ENCODE assay signal across 14 cellular contexts in the genomic region with DNA sequence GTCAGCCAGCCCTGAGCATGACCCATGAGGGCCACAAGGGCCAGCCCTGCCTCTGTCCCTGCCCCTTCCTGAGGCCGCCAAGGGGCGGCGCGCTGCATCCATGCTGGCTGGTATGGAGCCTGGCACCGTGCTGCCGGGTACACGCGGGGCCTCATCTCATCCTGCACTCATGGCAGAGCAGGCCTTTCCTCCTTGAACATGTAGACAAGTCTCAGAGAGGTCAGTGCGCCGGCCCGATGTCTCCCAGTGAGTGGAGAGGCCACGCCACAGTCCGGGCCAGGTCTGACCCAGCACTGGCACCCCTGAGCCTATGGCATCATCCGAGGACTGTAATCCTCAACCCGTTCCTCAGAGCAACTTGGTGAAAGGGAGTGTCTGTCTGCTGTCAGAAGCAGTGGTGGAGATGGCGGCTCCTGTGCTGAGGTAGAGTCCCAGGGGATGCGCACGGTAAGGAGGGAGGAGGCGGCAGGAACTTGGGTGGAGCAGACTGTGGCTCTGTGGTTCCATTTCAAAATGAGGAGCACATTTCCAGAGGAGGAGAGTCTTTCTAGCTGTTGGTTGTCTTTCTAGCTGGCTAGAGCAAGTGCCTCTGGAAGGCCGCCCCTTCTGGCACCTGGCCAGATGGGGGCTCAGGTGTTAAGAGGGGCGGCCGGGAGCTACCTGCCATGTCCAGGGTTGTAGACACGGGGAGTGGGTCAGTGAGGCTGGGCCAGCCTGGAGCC. TPM values are rescaled to one million over a fixed set of nuclear protein-coding genes. Genes with fewer than 3 reads are reported as not detected.
DNase-seq lines count a peak whose midpoint lies in the region; ATAC-seq and TF ChIP-seq lines count a peak whose summit lies in the region.
"Had no signal": no experiment of that assay in that cellular context is flagged by ENCODE, and none has a peak within 500 bp of the region (broad histone marks: within the 10 kb centered on the region; RNA-seq: fewer than 3 reads in every experiment).

No MANE protein-coding gene starts in this region.

- H3K79me2 ChIP-seq in GM23248 (ENCODE audit: insufficient read depth) (no peaks in the 10 kb centered on the region), smooth muscle cell (ENCODE audit: low read depth) (no peaks in the 10 kb centered on the region)

- H3K9me3 ChIP-seq in GM23248 (ENCODE audit: low read depth) (no peaks in the 10 kb centered on the region), smooth muscle cell (replicated peaks; ENCODE audit: low read depth) (no peaks in the 10 kb centered on the region)

- H3K9me2 ChIP-seq in GM23248 (ENCODE audit: insufficient read depth) = no peaks in the 10 kb centered on the region

- peak overlapping the region; percentile 78 for H3K9ac ChIP-seq in GM23248
- no peak overlapping the region for H3K9ac ChIP-seq in smooth muscle cell (ENCODE audit: low read depth)

- H2AFZ ChIP-seq in GM23248 (no peak overlapping the region), smooth muscle cell (ENCODE audit: low read depth) (no peak overlapping the region)

- H3K4me3 Mint-ChIP-seq in brain = no peak overlapping the region
- H3K4me3 Mint-ChIP-seq: activated CD4-positive, alpha-beta T cell treated with anti-CD3 and anti-CD28 coated beads for 36 hours; natural killer cell had no signal

- 0 out of 2 replicates have a peak, but pooled peaks cover 5% of the 10 kb centered on the region for H3K36me3 ChIP-seq in GM23248 (ENCODE audit: low read depth)
- no peaks in the 10 kb centered on the region for H3K36me3 ChIP-seq in smooth muscle cell (ENCODE audit: low read depth)

- no peaks in the 10 kb centered on the region for H3K9me3 Mint-ChIP-seq in brain
- H3K9me3 Mint-ChIP-seq: natural killer cell had no signal

- no peak for ATAC-seq in HG03175 (IDR thresholded peaks at IDR 0.05; ENCODE audit: unreplicated experiment)
- ATAC-seq in GM19463 (IDR thresholded peaks at IDR 0.05; ENCODE audit: unreplicated experiment) = no peak
- ATAC-seq: activated CD4-positive, alpha-beta T cell treated with anti-CD3 and anti-CD28 coated beads for 36 hours; natural killer cell had no signal

- peaks cover 17% of the 10 kb centered on the region for H3K36me3 Mint-ChIP-seq in brain
- H3K36me3 Mint-ChIP-seq: natural killer cell had no signal

- TF ChIP-seq CTCF in brain (conservative IDR thresholded peaks at IDR 0.05) (no peak), smooth muscle cell (IDR thresholded peaks at IDR 0.05; ENCODE audit: borderline replicate concordance, insufficient read depth, poor library complexity, severe bottlenecking) (no peak)

- no peaks in the 10 kb centered on the region for H3K27me3 Mint-ChIP-seq in brain
- H3K27me3 Mint-ChIP-seq: activated CD4-positive, alpha-beta T cell treated with anti-CD3 and anti-CD28 coated beads for 36 hours had no signal

- H3K4me1 ChIP-seq in GM23248 (ENCODE audit: insufficient read depth) (peaks cover 16% of the 10 kb centered on the region), smooth muscle cell (ENCODE audit: low read depth) (no peaks in the 10 kb centered on the region)

- peak overlapping the region; percentile 88 for H3K27ac ChIP-seq in GM23248
- H3K27ac ChIP-seq in layer of hippocampus (ENCODE audit: low read depth, low read length) = peak overlapping the region; percentile 24
- peak overlapping the region; percentile 75 for H3K27ac ChIP-seq in smooth muscle cell (ENCODE audit: low read depth)
- H3K27ac ChIP-seq: SK-N-MC had no signal

- H4K20me1 ChIP-seq in GM23248 (ENCODE audit: insufficient read depth) = no peaks in the 10 kb centered on the region; the same call in 1 of the 2 replicates
- peaks cover 10% of the 10 kb centered on the region for H4K20me1 ChIP-seq in smooth muscle cell (ENCODE audit: low read depth)

- H3K4me2 ChIP-seq in GM23248 (ENCODE audit: unreplicated experiment) = no peak overlapping the region
- H3K4me2 ChIP-seq in smooth muscle cell = peak overlapping the region; percentile 49

- peaks cover 14% of the 10 kb centered on the region for H3F3A ChIP-seq in GM23248 (ENCODE audit: insufficient read depth)
- H3F3A ChIP-seq in smooth muscle cell (ENCODE audit: low read depth) = no peaks in the 10 kb centered on the region

- 75 to 77% methylated on average over 23 of the region's 23 CpGs for WGBS in GM23248 (ENCODE audit: low coverage in 1 of 2, low lambda C conversion rate in 2 of 2, missing lambda C conversion rate in 2 of 2), 2 experiments
- 81% methylated on average over 23 of the region's 23 CpGs for WGBS in smooth muscle cell (ENCODE audit: low lambda C conversion rate)

- H3K27me3 ChIP-seq in GM23248 (replicated peaks; ENCODE audit: insufficient read depth) (no peaks in the 10 kb centered on the region), layer of hippocampus (ENCODE audit: control insufficient read depth, insufficient read depth, low read length) (no peaks in the 10 kb centered on the region), smooth muscle cell (ENCODE audit: low read depth) (no peaks in the 10 kb centered on the region)

- peak overlapping the region in 4 of 5 experiments; percentile 8 to 55 (median 38) for H3K27ac Mint-ChIP-seq in brain
- H3K27ac Mint-ChIP-seq: activated CD4-positive, alpha-beta T cell treated with anti-CD3 and anti-CD28 coated beads for 36 hours; natural killer cell had no signal

- no peak overlapping the region for H3K4me3 ChIP-seq in GM23248
- no peak overlapping the region for H3K4me3 ChIP-seq in smooth muscle cell
- H3K4me3 ChIP-seq: SK-N-MC had no signal

- in situ Hi-C loops in GM23248 (cut with MboI) = loop anchor here (10.0 kb wide), 1 partner anchor 121 kb away; a partner anchor contains a TSS

- DNase-seq in GM23248 (peak; percentile 42), smooth muscle cell (lab: John Stamatoyannopoulos, UW; ENCODE audit: unreplicated experiment) (no peak), NCI-H1436 treated with DMSO at 0.1 percent for 48 hours (lab: John Stamatoyannopoulos, UW) (no peak)
- no peak for DNase-seq in activated CD4-positive, alpha-beta T cell treated with anti-CD3 and anti-CD28 coated beads, Interleukin-2, amount 50 U/mL, for 4 hours
- DNase-seq: activated CD4-positive, alpha-beta T cell treated with anti-CD3 and anti-CD28 coated beads for 36 hours; activated gamma-delta T cell treated with Interleukin-2 at 50 U/mL for 16 hours; natural killer cell; NCI-H526 treated with DMSO at 0.1 percent for 48 hours; stimulated activated CD4-positive, alpha-beta T cell treated with anti-CD3 and anti-CD28 coated beads, Interleukin-4, amount 100 ng/mL, for 24 hours had no signal

- H3K4me1 Mint-ChIP-seq in brain = peaks cover 5% of the 10 kb centered on the region
- H3K4me1 Mint-ChIP-seq: activated CD4-positive, alpha-beta T cell treated with anti-CD3 and anti-CD28 coated beads for 36 hours; natural killer cell had no signal

RNA-seq across cellular contexts. Expression of a gene that starts 32.8 kb away (rescaled TPM):
- 12.0 and 12.5 TPM in 2 replicates for total RNA-seq in GM23248 (2014; rRNA removed; shearing (Covaris generic))
- polyA plus RNA-seq in GM23248 (2016; fragmentation: Nextera tagmentation; extraction: Ambion mirVana) (4.1 and 4.4 TPM in 2 replicates), brain (ENCODE audit: insufficient read depth, low read depth, low replicate concordance) (6.3 TPM), smooth muscle cell (5.0 and 8.4 TPM in 2 replicates)
- total RNA-seq in smooth muscle cell = 16.6 and 18.7 TPM in 2 replicates

RNA-seq across cellular contexts. Expression of a gene that starts 32.8 kb away (rescaled TPM):
- 33.8 and 48.4 TPM in 2 replicates for total RNA-seq in GM23248 (2014; rRNA removed; shearing (Covaris generic))
- 24.7 and 25.1 TPM in 2 replicates for polyA plus RNA-seq in GM23248 (2016; fragmentation: Nextera tagmentation; extraction: Ambion mirVana)
- polyA plus RNA-seq in brain (ENCODE audit: insufficient read depth, low read depth, low replicate concordance) = 15.2 TPM
- 25.0 and 25.9 TPM in 2 replicates for total RNA-seq in smooth muscle cell
- polyA plus RNA-seq in smooth muscle cell = 23.9 and 27.9 TPM in 2 replicates

Comparison
In these comparisons a context has a peak if more than half of its experiments do, and no peak if none do; other contexts are left out.
1. H3K27ac ChIP-seq: peak in every context shown above with its lines; median percentile 88 in GM23248; 75 in smooth muscle cell; 24 in layer of hippocampus.